ENCODE assay signal across 21 cellular contexts in the genomic region with DNA sequence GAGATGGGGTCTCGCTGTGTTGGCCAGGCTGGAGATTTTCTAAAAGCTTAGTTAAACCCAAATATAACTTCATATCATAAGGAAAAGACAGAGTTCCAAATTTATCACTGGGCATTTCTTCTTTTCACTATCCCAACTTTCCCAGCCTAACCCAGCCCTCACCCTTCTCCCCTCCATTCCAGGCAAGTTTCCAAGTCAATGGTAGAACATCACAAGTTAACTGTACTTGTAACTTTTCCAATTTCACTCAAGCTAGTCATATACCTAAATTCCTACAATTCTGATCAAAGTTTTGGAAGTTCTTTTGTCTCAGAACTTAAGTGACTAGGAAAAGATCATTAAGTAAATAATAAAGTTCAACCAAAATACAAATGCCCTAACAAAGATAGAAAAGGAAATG.
DNase-seq lines count a peak whose midpoint lies in the region; ATAC-seq, FAIRE-seq and TF ChIP-seq lines count a peak whose summit lies in the region.
"Had no signal": no experiment of that assay in that cellular context is flagged by ENCODE, and none has a peak within 500 bp of the region (broad histone marks: within the 10 kb centered on the region; RNA-seq: fewer than 3 reads in every experiment).

No MANE protein-coding gene starts in this region.

- no peak overlapping the region for H3K9ac ChIP-seq in HepG2 (ENCODE audit: insufficient read depth, low read depth, low read length)
- H3K9ac ChIP-seq: KMS-11 had no signal

- no peak overlapping the region for H2AFZ ChIP-seq in HepG2 (ENCODE audit: low read length)

- no peaks in the 10 kb centered on the region for H3K9me3 ChIP-seq in HepG2 (ENCODE audit: low read length)
- H3K9me3 ChIP-seq in right lobe of liver: no peaks in the 10 kb centered on the region
- H3K9me3 ChIP-seq: HAP-1 had no signal

- peak overlapping the region; percentile 41 for H3K27ac Mint-ChIP-seq in chondrocyte (ENCODE audit: unreplicated experiment)
- H3K27ac Mint-ChIP-seq: B cell had no signal

- no peak for TF ChIP-seq POLR2A in HepG2 (IDR thresholded peaks at IDR 0.05; ENCODE audit: insufficient read depth in 1 of 2, low read depth in 2 of 2, low read length in 2 of 2)
- TF ChIP-seq POLR2A in right lobe of liver (IDR thresholded peaks at IDR 0.05): no peak

- H4K20me1 ChIP-seq in HepG2 (ENCODE audit: insufficient read depth, low read length): no peaks in the 10 kb centered on the region

- no peak for FAIRE-seq in HepG2 (lab: Jason Lieb, UNC)
- FAIRE-seq: G401.6 had no signal

- TF ChIP-seq EP300 in HepG2 (IDR thresholded peaks at IDR 0.05; ENCODE audit: low read depth in 2 of 2, low read length in 2 of 2) (no peak), HepG2 (CRISPR knock-in tag; IDR thresholded peaks at IDR 0.05; ENCODE audit: borderline replicate concordance) (no peak)

- H3K4me1 ChIP-seq in HepG2 (ENCODE audit: insufficient read depth, low read length) (peaks cover 15% of the 10 kb centered on the region), right lobe of liver (peaks cover 0 to 3% (median 0%) of the 10 kb centered on the region in 4 donors)

- POLR2A ChIA-PET in HepG2 (lab: Yijun Ruan, JAX): interaction anchor here (1.5 kb wide), 1 partner anchor 61 kb away, joined by 3 read pairs; a partner anchor contains a TSS

- CTCF ChIA-PET in HepG2 (lab: Yijun Ruan, JAX; ENCODE audit: low intra/inter-chr PET ratio, low total read pairs): no interaction called here

- H3K27me3 ChIP-seq in HepG2 (ENCODE audit: control insufficient read depth in 1 of 2, insufficient read depth in 2 of 2, low read length in 2 of 2): no peaks in the 10 kb centered on the region
- no peaks in the 10 kb centered on the region for H3K27me3 ChIP-seq in right lobe of liver

- H3K27ac ChIP-seq in HepG2 (ENCODE audit: extremely low read length, insufficient read depth, low read length) (no peak overlapping the region), right lobe of liver (no peak overlapping the region)
- H3K27ac ChIP-seq: KMS-11 had no signal

- no peak for TF ChIP-seq RAD21 in HepG2 (CRISPR knock-in tag; IDR thresholded peaks at IDR 0.05)

- no peak overlapping the region for H3K4me2 ChIP-seq in HepG2 (ENCODE audit: low read depth, low read length)
- H3K4me2 ChIP-seq: KMS-11 had no signal

- no peaks in the 10 kb centered on the region for H3K9me3 Mint-ChIP-seq in chondrocyte (ENCODE audit: low read depth)

- no peak for DNase-seq in HepG2 (ENCODE audit: low spot score)
- no peak for DNase-seq in right lobe of liver
- DNase-seq in chondrocyte (ENCODE audit: low spot score): no peak
- peak; percentile 54 for DNase-seq in fibroblast of pulmonary artery (ENCODE audit: low read depth)
- no peak for DNase-seq in T-helper 9 cell
- DNase-seq in NCI-H82 treated with DMSO at 0.1 percent for 48 hours (lab: John Stamatoyannopoulos, UW; ENCODE audit: unreplicated experiment): no peak
- no peak for DNase-seq in left cardiac atrium
- DNase-seq: 8988T, DMS 273 treated with DMSO at 0.1 percent for 48 hours, DND-41, NCI-H1417 treated with DMSO at 0.1 percent for 48 hours, NCI-H187 treated with DMSO at 0.1 percent for 48 hours, NCI-H510A treated with DMSO at 0.1 percent for 48 hours, NCI-H774, OCI-M1, SHP77 treated with DMSO at 0.1 percent for 48 hours had no signal

- H3K36me3 ChIP-seq in HepG2 (replicated peaks in 1 of 2; ENCODE audit: control insufficient read depth in 1 of 2, insufficient read depth in 2 of 2, low read length in 2 of 2): peaks cover 0 to 2% of the 10 kb centered on the region in 2 experiments; a peak in 3 of 5 replicates
- no peaks in the 10 kb centered on the region for H3K36me3 ChIP-seq in right lobe of liver
- H3K36me3 ChIP-seq: HAP-1 had no signal

- H3K4me3 Mint-ChIP-seq in chondrocyte (ENCODE audit: unreplicated experiment): no peak overlapping the region
- H3K4me3 Mint-ChIP-seq: B cell had no signal

- no TSS peak for BruUV-seq in HepG2 (replicated peaks; lab: Mats Ljungman, UMichigan)

- 94% methylated on average over 1 of the region's 1 CpG for WGBS in HepG2 (ENCODE audit: low lambda C conversion rate)
- 89% methylated on average over 1 of the region's 1 CpG for WGBS in right lobe of liver (ENCODE audit: insufficient coverage, low coverage, low lambda C conversion rate, missing lambda C conversion rate)

- peaks cover 3% of the 10 kb centered on the region for H3K79me2 ChIP-seq in HepG2 (ENCODE audit: insufficient read depth, low read length)

- H3K36me3 Mint-ChIP-seq in chondrocyte (ENCODE audit: low read depth): peaks cover 4% of the 10 kb centered on the region

- H3K27me3 Mint-ChIP-seq in chondrocyte (ENCODE audit: low read depth): no peaks in the 10 kb centered on the region
- H3K27me3 Mint-ChIP-seq: B cell had no signal

- no peak for TF ChIP-seq CTCF in HepG2 (CRISPR knock-in tag; IDR thresholded peaks at IDR 0.05)
- TF ChIP-seq CTCF in right lobe of liver (IDR thresholded peaks at IDR 0.05): no peak
- TF ChIP-seq CTCF in chondrocyte (IDR thresholded peaks at IDR 0.05): no peak
- TF ChIP-seq CTCF in fibroblast of pulmonary artery (IDR thresholded peaks at IDR 0.05; ENCODE audit: low read length, missing control alignments): no peak

- peaks cover 34% of the 10 kb centered on the region for H3K4me1 Mint-ChIP-seq in chondrocyte (ENCODE audit: low read depth)

- in situ Hi-C loops in HepG2 (cut with HindIII; ENCODE audit: extremely low pct_ligation_motif_present, low pct_unique_long_range_greater_than_20kb): no loop called here

- no peak for ATAC-seq in HepG2
- ATAC-seq in right lobe of liver: no peak
- ATAC-seq in left cardiac atrium: no peak
- ATAC-seq in HG02571 (IDR thresholded peaks at IDR 0.05; ENCODE audit: unreplicated experiment): no peak

- no peak overlapping the region for H3K4me3 ChIP-seq in HepG2 (replicated peaks in 1 of 3; ENCODE audit: insufficient read depth in 1 of 3, low read depth in 2 of 3, low read length in 3 of 3)
- H3K4me3 ChIP-seq in right lobe of liver: no peak overlapping the region
- H3K4me3 ChIP-seq in fibroblast of pulmonary artery (replicated peaks; ENCODE audit: low read depth, low read length): no peak overlapping the region
- H3K4me3 ChIP-seq: HAP-1 had no signal

- intact Hi-C loops in HepG2 (cut with micrococcal nuclease; ENCODE audit: unreplicated experiment) (no loop called here), right lobe of liver (cut with DNase I) (no loop called here), left cardiac atrium (cut with DNase I) (no loop called here)

TF ChIP-seq in HepG2, 621 proteins besides CTCF, POLR2A, EP300 and RAD21:
- peak; percentile 38 for TF ChIP-seq HNRNPK (IDR thresholded peaks at IDR 0.05; ENCODE audit: low read depth, low read length, poor library complexity, severe bottlenecking)
- TF ChIP-seq PAX8 (CRISPR knock-in tag; IDR thresholded peaks at IDR 0.05; ENCODE audit: borderline replicate concordance): no peak
